ENCODE assay signal across 8 cellular contexts in genomic region chr5:179836225-179837019, GRCh38. TPM values are rescaled to one million over a fixed set of nuclear protein-coding genes. Genes with fewer than 3 reads are reported as not detected.
DNase-seq lines count a peak whose midpoint lies in the region; ATAC-seq and TF ChIP-seq lines count a peak whose summit lies in the region.

No MANE protein-coding gene starts in this region.

- H3K27me3 ChIP-seq in CD4-positive, alpha-beta T cell (ENCODE audit: control insufficient read depth, insufficient read depth, low read length): no peaks in the 10 kb centered on the region
- H3K27me3 ChIP-seq in right cardiac atrium (ENCODE audit: control insufficient read depth, insufficient read depth): no peaks in the 10 kb centered on the region

- peaks cover 82% of the 10 kb centered on the region for H3K36me3 Mint-ChIP-seq in CD4-positive, alpha-beta T cell (ENCODE audit: low read depth)

- peaks cover 14% of the 10 kb centered on the region for H3K4me1 Mint-ChIP-seq in CD4-positive, alpha-beta T cell (ENCODE audit: low read depth)

- POLR2A ChIA-PET in CD4-positive, alpha-beta T cell (lab: Charles Lee): interaction anchor here (0.5 to 1.7 kb wide), 7 partner anchors 9 to 254 kb away, joined by 3 to 10 read pairs (median 4); partner anchors contain the start of genes HNRNPH1 and SQSTM1

- H3K4me3 Mint-ChIP-seq in CD4-positive, alpha-beta T cell: peak overlapping the region; percentile 72

- TF ChIP-seq CTCF in CD4-positive, alpha-beta T cell (IDR thresholded peaks at IDR 0.05): no peak

- DNase-seq in CD4-positive, alpha-beta T cell: peak in 9 of 10 experiments; percentile 39 to 68 (median 54)
- DNase-seq in activated CD8-positive, alpha-beta memory T cell treated with anti-CD3 and anti-CD28 coated beads for 4 hours (ENCODE audit: low read depth in 2 of 2): peak; percentile 26 to 37
- no peak for DNase-seq in right cardiac atrium
- DNase-seq in stimulated activated CD8-positive, alpha-beta memory T cell treated with anti-CD3 and anti-CD28 coated beads, Interleukin-4, amount 100 ng/mL, for 48 hours: peak; percentile 59
- no peak for DNase-seq in germinal center (ENCODE audit: low spot score)

- H3K9me3 ChIP-seq in CD4-positive, alpha-beta T cell (ENCODE audit: control insufficient read depth, low read length): no peaks in the 10 kb centered on the region
- no peaks in the 10 kb centered on the region for H3K9me3 ChIP-seq in right cardiac atrium (ENCODE audit: control insufficient read depth, low read length)

- WGBS in right cardiac atrium: 82% methylated on average over 19 of the region's 19 CpGs

- H3K27ac ChIP-seq in CD4-positive, alpha-beta T cell (ENCODE audit: low read depth, low read length): peak overlapping the region; percentile 41
- H3K27ac ChIP-seq in right cardiac atrium (ENCODE audit: low read length): no peak overlapping the region

- ATAC-seq in CD4-positive, alpha-beta T cell (ENCODE audit: poor library complexity): peak; percentile 88
- ATAC-seq in HG03064 (IDR thresholded peaks at IDR 0.05; ENCODE audit: low read depth, unreplicated experiment) (peak; percentile 61), right cardiac atrium (peak; percentile 27 to 44), HG02884 (IDR thresholded peaks at IDR 0.05; ENCODE audit: unreplicated experiment) (no peak), HG02623 (IDR thresholded peaks at IDR 0.05; ENCODE audit: unreplicated experiment) (no peak)

- peak overlapping the region; percentile 81 for H3K27ac Mint-ChIP-seq in CD4-positive, alpha-beta T cell

- intact Hi-C loops in CD4-positive, alpha-beta T cell (cut with DNase I, micrococcal nuclease): no loop called here
- intact Hi-C loops in right cardiac atrium (cut with DNase I): no loop called here

- CTCF ChIA-PET in CD4-positive, alpha-beta T cell (lab: Charles Lee): interaction anchor here (0.8 to 1.5 kb wide), 3 partner anchors 25 to 41 kb away, joined by 3 to 5 read pairs (median 5); no protein-coding TSS in a partner anchor

- no peaks in the 10 kb centered on the region for H3K4me1 ChIP-seq in right cardiac atrium (ENCODE audit: control insufficient read depth, insufficient read depth, low read length)

- H3K4me3 ChIP-seq in right cardiac atrium (ENCODE audit: low read length): no peak overlapping the region

- H3K27me3 Mint-ChIP-seq in CD4-positive, alpha-beta T cell: no peaks in the 10 kb centered on the region

- no peaks in the 10 kb centered on the region for H3K9me3 Mint-ChIP-seq in CD4-positive, alpha-beta T cell

RNA-seq across cellular contexts. Expression of gene SQSTM1, which starts 15.7 kb away (rescaled TPM):
- total RNA-seq in CD4-positive, alpha-beta T cell: 100 to 1,000 TPM; 260 to 267 TPM
- total RNA-seq in right cardiac atrium: 100 to 1,000 TPM; 307 to 406 (median 370) TPM
- polyA plus RNA-seq in right cardiac atrium: 257 TPM

RNA-seq across cellular contexts. Expression of gene MRNIP, which starts 22.2 kb away (rescaled TPM):
- total RNA-seq in CD4-positive, alpha-beta T cell: 10 to 100 TPM; 31.8 to 32.8 TPM
- 10 to 100 TPM; 12.3 to 20.1 (median 16.4) TPM for total RNA-seq in right cardiac atrium
- polyA plus RNA-seq in right cardiac atrium: 20.5 TPM

RNA-seq across cellular contexts. Expression of gene MGAT4B, which starts 29.8 kb away (rescaled TPM):
- total RNA-seq in CD4-positive, alpha-beta T cell: 100 to 1,000 TPM; 141 to 145 TPM
- 10 to 100 TPM; 71.8 to 82.2 (median 80.9) TPM for total RNA-seq in right cardiac atrium
- 56.7 TPM for polyA plus RNA-seq in right cardiac atrium

RNA-seq across cellular contexts. Expression of gene LTC4S, which starts 42.6 kb away (rescaled TPM):
- total RNA-seq in CD4-positive, alpha-beta T cell: 1 to 10 TPM; 3.6 to 4.2 TPM
- total RNA-seq in right cardiac atrium: 10 to 100 TPM; 17.3 to 24.3 (median 22.6) TPM
- 18.6 TPM for polyA plus RNA-seq in right cardiac atrium

Comparison
In these comparisons a context has a peak if more than half of its experiments do, and no peak if none do; other contexts are left out.
1. ATAC-seq: peak in CD4-positive, alpha-beta T cell (single experiment), HG03064 (single experiment) and right cardiac atrium (2 of 2); none in HG02884 (single experiment) and HG02623 (single experiment).
2. DNase-seq: peak in CD4-positive, alpha-beta T cell (9 of 10), activated CD8-positive, alpha-beta memory T cell treated with anti-CD3 and anti-CD28 coated beads for 4 hours (2 of 2) and stimulated activated CD8-positive, alpha-beta memory T cell treated with anti-CD3 and anti-CD28 coated beads, Interleukin-4, amount 100 ng/mL, for 48 hours (single experiment); none in right cardiac atrium (0 of 3) and germinal center (single experiment).